Comparison of ENCODE assay signal across 1 cellular context in the genomic region with DNA sequence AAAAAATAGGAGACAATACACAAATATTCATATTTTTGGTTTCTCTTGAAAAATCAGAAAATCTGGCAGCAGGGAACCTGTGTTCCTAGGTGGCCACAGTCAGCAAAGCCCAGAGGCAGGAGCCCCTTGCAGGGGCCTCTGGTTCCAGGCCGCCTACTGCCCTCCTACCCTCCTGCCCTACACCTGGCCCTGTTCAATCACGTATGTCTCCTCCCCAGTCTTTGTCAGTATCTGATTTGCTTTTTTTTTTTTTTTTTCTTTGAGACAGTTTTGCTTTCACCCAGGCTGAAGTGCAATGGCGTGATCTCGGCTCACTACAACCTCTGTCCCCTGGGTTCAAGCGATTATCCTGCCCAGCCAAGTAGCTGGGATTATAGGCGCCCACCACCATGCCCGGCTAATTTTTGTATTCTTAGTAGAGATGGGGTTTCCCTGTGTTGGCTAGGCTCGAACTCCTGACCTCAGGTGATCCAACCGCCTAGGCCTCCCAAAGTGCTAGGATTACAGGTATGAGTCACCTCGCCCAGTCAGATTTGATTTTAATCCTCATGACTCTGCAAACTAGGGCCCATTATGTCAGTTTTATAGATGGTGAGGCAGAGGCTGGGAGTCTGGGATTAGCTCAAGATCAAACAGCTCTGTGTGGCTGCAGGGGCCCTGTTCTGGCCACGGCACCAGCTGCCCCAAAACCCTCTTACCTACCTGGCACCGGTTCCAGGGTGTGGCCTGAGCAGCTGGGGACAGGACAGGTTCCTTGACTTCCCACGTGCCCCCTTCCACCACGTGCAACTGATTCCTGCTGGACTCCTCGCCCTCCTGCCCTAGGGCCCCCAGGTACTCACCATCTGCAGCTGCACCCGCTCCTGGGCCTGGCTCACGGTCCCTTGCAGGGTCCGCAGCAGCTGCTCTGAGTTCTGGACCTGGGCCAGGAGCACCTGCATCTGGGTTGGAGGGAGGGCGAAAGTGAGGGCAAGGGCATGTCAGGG.
TF ChIP-seq lines count a peak whose summit lies in the region.

No MANE protein-coding gene starts in this region.

TF ChIP-seq in SK-N-SH treated with all-trans-retinoic acid at 6 μM for 48 hours, 23 proteins besides CTCF, POLR2A, EP300 and RAD21 (continued from another document):
- TF ChIP-seq, protein P1, sequence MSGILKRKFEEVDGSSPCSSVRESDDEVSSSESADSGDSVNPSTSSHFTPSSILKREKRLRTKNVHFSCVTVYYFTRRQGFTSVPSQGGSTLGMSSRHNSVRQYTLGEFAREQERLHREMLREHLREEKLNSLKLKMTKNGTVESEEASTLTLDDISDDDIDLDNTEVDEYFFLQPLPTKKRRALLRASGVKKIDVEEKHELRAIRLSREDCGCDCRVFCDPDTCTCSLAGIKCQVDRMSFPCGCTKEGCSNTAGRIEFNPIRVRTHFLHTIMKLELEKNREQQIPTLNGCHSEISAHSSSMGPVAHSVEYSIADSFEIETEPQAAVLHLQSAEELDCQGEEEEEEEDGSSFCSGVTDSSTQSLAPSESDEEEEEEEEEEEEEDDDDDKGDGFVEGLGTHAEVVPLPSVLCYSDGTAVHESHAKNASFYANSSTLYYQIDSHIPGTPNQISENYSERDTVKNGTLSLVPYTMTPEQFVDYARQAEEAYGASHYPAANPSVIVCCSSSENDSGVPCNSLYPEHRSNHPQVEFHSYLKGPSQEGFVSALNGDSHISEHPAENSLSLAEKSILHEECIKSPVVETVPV (CRISPR knock-in tag; IDR thresholded peaks at IDR 0.05): no peak
- TF ChIP-seq OSR1 (CRISPR knock-in tag; IDR thresholded peaks at IDR 0.05) (no peak), RARB (CRISPR knock-in tag; IDR thresholded peaks at IDR 0.05) (no peak), CSDC2 (CRISPR knock-in tag; IDR thresholded peaks at IDR 0.05) (no peak), ESRRG (CRISPR knock-in tag; IDR thresholded peaks at IDR 0.05) (no peak), GLIS3 (CRISPR knock-in tag; IDR thresholded peaks at IDR 0.05) (no peak)
